28 cellular contexts compared by ENCODE assay signal in the genomic region with DNA sequence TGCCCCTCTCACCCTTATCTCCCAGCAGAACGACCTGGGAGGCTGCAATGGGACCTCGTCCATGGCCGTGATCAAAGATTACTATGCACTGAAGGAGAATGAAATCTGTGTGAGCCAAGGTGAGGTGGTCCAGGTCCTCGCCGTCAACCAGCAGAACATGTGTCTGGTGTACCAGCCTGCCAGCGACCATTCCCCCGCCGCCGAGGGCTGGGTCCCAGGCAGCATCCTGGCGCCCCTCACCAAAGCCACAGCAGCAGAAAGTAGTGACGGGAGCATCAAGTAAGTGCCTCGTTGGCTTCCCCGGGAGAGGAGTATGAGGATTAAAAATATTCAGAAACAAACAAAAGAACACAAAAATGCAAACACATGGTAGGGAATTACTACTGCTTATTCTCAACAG.
"Had no signal": no experiment of that assay in that cellular context is flagged by ENCODE, and none has a peak within 500 bp of the region (broad histone marks: within the 10 kb centered on the region; RNA-seq: fewer than 3 reads in every experiment).

No MANE protein-coding gene starts in this region.

- H3K27ac Mint-ChIP-seq: stimulated activated effector memory CD8-positive, alpha-beta T cell treated with anti-CD3 and anti-CD28 coated beads, Interleukin-12 subunit alpha, Interleukin-12 subunit beta, amount 100 ng/mL, for 72 hours; stimulated activated memory B cell treated with anti-CD40 and anti-IgM and Interleukin-4, amounts not matched to agents 10 μg/mL and 1 μg/mL and 100 μg/mL, for 72 hours; stimulated activated naive B cell treated with anti-CD40 and anti-IgM and Interleukin-4, amounts not matched to agents 10 μg/mL and 1 μg/mL and 100 μg/mL, for 72 hours; stimulated activated naive CD8-positive, alpha-beta T cell treated with anti-CD3 and anti-CD28 coated beads, Interleukin-15, amount 100 ng/mL, for 72 hours; stimulated activated naive CD8-positive, alpha-beta T cell treated with anti-CD3 and anti-CD28 coated beads, Interleukin-15, Interleukin-2, amounts not matched to agents 100 ng/mL and 50 ng/mL, for 24 hours; type B pancreatic cell had no signal

- H3K4me3 Mint-ChIP-seq: stimulated activated effector memory CD8-positive, alpha-beta T cell treated with anti-CD3 and anti-CD28 coated beads, Interleukin-12 subunit alpha, Interleukin-12 subunit beta, amount 100 ng/mL, for 72 hours; stimulated activated memory B cell treated with anti-CD40 and anti-IgM and Interleukin-4, amounts not matched to agents 10 μg/mL and 1 μg/mL and 100 μg/mL, for 72 hours; stimulated activated naive B cell treated with anti-CD40 and anti-IgM and Interleukin-4, amounts not matched to agents 10 μg/mL and 1 μg/mL and 100 μg/mL, for 72 hours; stimulated activated naive CD8-positive, alpha-beta T cell treated with anti-CD3 and anti-CD28 coated beads, Interleukin-15, amount 100 ng/mL, for 72 hours; stimulated activated naive CD8-positive, alpha-beta T cell treated with anti-CD3 and anti-CD28 coated beads, Interleukin-15, Interleukin-2, amounts not matched to agents 100 ng/mL and 50 ng/mL, for 24 hours; type B pancreatic cell had no signal

- H3K9me3 ChIP-seq: stomach, suprapubic skin, testis, thoracic aorta, thyroid gland, tibial artery, tibial nerve, transverse colon, upper lobe of left lung, upper lobe of right lung, uterus, vagina had no signal

- H3K4me1 ChIP-seq: suprapubic skin, testis, thyroid gland, tibial artery, tibial nerve, transverse colon, upper lobe of left lung, upper lobe of right lung, uterus, vagina had no signal

- H3K27me3 ChIP-seq: stomach, suprapubic skin, testis, thyroid gland, tibial artery, tibial nerve, transverse colon, upper lobe of left lung, upper lobe of right lung, uterus, vagina had no signal

- DNase-seq: stimulated activated CD4-positive, alpha-beta T cell treated with anti-CD3 and anti-CD28 coated beads, Interleukin-2, amount 100 ng/mL, for 48 hours; stimulated activated CD4-positive, alpha-beta T cell treated with anti-CD3 and anti-CD28 coated beads, Interleukin-4, amount 100 ng/mL, for 1 hour; stimulated activated CD4-positive, alpha-beta T cell treated with anti-CD3 and anti-CD28 coated beads, Interleukin-4, amount 100 ng/mL, for 24 hours; stimulated activated CD4-positive, alpha-beta T cell treated with anti-CD3 and anti-CD28 coated beads, Interleukin-4, amount 100 ng/mL, for 4 hours; stimulated activated CD8-positive, alpha-beta memory T cell treated with anti-CD3 and anti-CD28 coated beads, Interleukin-4, amount 100 ng/mL, for 48 hours; stimulated activated naive B cell treated with anti-CD40 and anti-IgM and Interleukin-4, amounts not matched to agents 10 μg/mL and 1 μg/mL and 100 μg/mL, for 72 hours; stimulated activated naive CD4-positive, alpha-beta T cell; stimulated activated naive CD4-positive, alpha-beta T cell treated with Interleukin-2 at 50 U/mL for 16 hours; stimulated activated naive CD8-positive, alpha-beta T cell treated with anti-CD3 and anti-CD28 coated beads, Interleukin-15, amount 100 ng/mL, for 72 hours; stimulated activated naive CD8-positive, alpha-beta T cell treated with anti-CD3 and anti-CD28 coated beads, Interleukin-15, Interleukin-2, amounts not matched to agents 100 U/mL and 50 U/mL, for 24 hours; stomach; substantia nigra; testis; thyroid gland; tibial artery; transverse colon; trophoblast cell; upper lobe of right lung; uterus had no signal

- H3K36me3 ChIP-seq: uterus, vagina had no signal

- H3K4me3 ChIP-seq: stomach, suprapubic skin, testis, thoracic aorta, thyroid gland, tibial artery, tibial nerve, transverse colon, upper lobe of left lung, upper lobe of right lung, uterus, vagina had no signal

- ATAC-seq: stimulated activated effector memory CD8-positive, alpha-beta T cell treated with anti-CD3 and anti-CD28 coated beads, Interleukin-12 subunit alpha, Interleukin-12 subunit beta, amount 100 ng/mL, for 72 hours; stimulated activated memory B cell treated with anti-CD40 and anti-IgM and Interleukin-4, amounts not matched to agents 10 μg/mL and 1 μg/mL and 100 μg/mL, for 72 hours; stimulated activated naive B cell treated with anti-CD40 and anti-IgM and Interleukin-4, amounts not matched to agents 10 μg/mL and 1 μg/mL and 100 μg/mL, for 72 hours; stimulated activated naive CD8-positive, alpha-beta T cell treated with anti-CD3 and anti-CD28 coated beads, Interleukin-15, amount 100 ng/mL, for 72 hours; stimulated activated naive CD8-positive, alpha-beta T cell treated with anti-CD3 and anti-CD28 coated beads, Interleukin-15, Interleukin-2, amounts not matched to agents 100 U/mL and 50 U/mL, for 24 hours; upper lobe of right lung had no signal

- H3K27ac ChIP-seq: stomach, suprapubic skin, testis, thoracic aorta, thyroid gland, tibial artery, tibial nerve, transverse colon, upper lobe of left lung, upper lobe of right lung, uterus, vagina had no signal

- H3K27me3 Mint-ChIP-seq: stimulated activated memory B cell treated with anti-CD40 and anti-IgM and Interleukin-4, amounts not matched to agents 10 μg/mL and 1 μg/mL and 100 μg/mL, for 72 hours; stimulated activated naive B cell treated with anti-CD40 and anti-IgM and Interleukin-4, amounts not matched to agents 10 μg/mL and 1 μg/mL and 100 μg/mL, for 72 hours; stimulated activated naive CD8-positive, alpha-beta T cell treated with anti-CD3 and anti-CD28 coated beads, Interleukin-15, Interleukin-2, amounts not matched to agents 100 ng/mL and 50 ng/mL, for 24 hours; type B pancreatic cell had no signal

- H3K36me3 Mint-ChIP-seq: stimulated activated effector memory CD8-positive, alpha-beta T cell treated with anti-CD3 and anti-CD28 coated beads, Interleukin-12 subunit alpha, Interleukin-12 subunit beta, amount 100 ng/mL, for 72 hours had no signal

- H3K9me3 Mint-ChIP-seq: type B pancreatic cell had no signal
